ENCODE assay signal across 8 cellular contexts in the genomic region with DNA sequence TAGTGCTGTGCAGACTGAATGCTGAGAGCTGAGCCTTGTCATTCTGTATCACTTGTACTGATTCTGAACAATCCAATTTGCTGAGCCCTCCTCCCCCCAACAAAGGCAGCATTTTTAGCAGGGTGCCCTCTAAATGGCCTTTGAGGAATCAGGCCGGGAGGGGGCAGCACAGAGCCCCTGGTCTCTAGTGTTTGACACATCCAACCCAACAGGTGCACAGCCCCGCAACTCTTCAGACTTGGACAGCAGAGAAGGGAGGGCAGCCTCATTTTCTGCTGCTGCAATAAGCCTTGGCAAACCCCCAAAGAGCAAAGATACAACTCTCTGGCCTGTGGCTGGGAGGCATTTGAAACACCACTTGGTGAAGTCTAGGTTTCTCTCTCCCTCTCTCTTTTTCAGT. TPM values are rescaled to one million over a fixed set of nuclear protein-coding genes. Genes with fewer than 3 reads are reported as not detected.
A peak's percentile ranks its signal among the peaks of the same experiment; 100 is the strongest.
DNase-seq lines count a peak whose midpoint lies in the region; ATAC-seq, FAIRE-seq and TF ChIP-seq lines count a peak whose summit lies in the region.
"Had no signal": no experiment of that assay in that cellular context is flagged by ENCODE, and none has a peak within 500 bp of the region (broad histone marks: within the 10 kb centered on the region; RNA-seq: fewer than 3 reads in every experiment).

No MANE protein-coding gene starts in this region.

- ATAC-seq in HG02852 (IDR thresholded peaks at IDR 0.05; ENCODE audit: unreplicated experiment) (peak; percentile 70), left lobe of liver (peak; percentile 89)

- no peak for TF ChIP-seq POLR2A in H54 (IDR thresholded peaks at IDR 0.05; ENCODE audit: low read depth, low read length)

- FAIRE-seq in H54 (lab: Jason Lieb, UNC), result no peak

- TF ChIP-seq CTCF in GM12865 (IDR thresholded peaks at IDR 0.05; ENCODE audit: insufficient read depth, low read depth, low read length, missing control alignments) (peak; percentile 57), astrocyte of the spinal cord (IDR thresholded peaks at IDR 0.05; ENCODE audit: low read depth, low read length) (peak; percentile 53)

- in situ Hi-C loops in astrocyte of the spinal cord (cut with HindIII; ENCODE audit: low sequenced_read_pairs), result no loop called here

- DNase-seq in GM12865 (ENCODE audit: low read depth) (peak; percentile 53), SK-N-DZ (ENCODE audit: low spot score) (peak; percentile 8), astrocyte of the spinal cord (ENCODE audit: low read depth, low spot score) (no peak), left lobe of liver (ENCODE audit: low spot score) (peak; percentile 55), H54 (ENCODE audit: insufficient read length, low spot score) (no peak)
- peak; percentile 23 for DNase-seq in stimulated activated CD8-positive, alpha-beta memory T cell treated with anti-CD3 and anti-CD28 coated beads, Interleukin-4, amount 100 ng/mL, for 24 hours (ENCODE audit: low read depth)

- H3K4me3 ChIP-seq in GM12865 (ENCODE audit: low read depth, low read length) (no peak overlapping the region), astrocyte of the spinal cord (ENCODE audit: low read depth, low read length) (no peak overlapping the region)

RNA-seq across cellular contexts. Expression of gene ATP1B4, which starts 3.4 kb away (rescaled TPM):
- not detected in 2 replicates for polyA plus RNA-seq in SK-N-DZ (2014; cell fraction: cytosol; rRNA removed)
- polyA plus RNA-seq in SK-N-DZ (2014; cell fraction: nucleus; rRNA removed), result not detected in 2 replicates
- not detected for total RNA-seq in left lobe of liver
- total RNA-seq: activated CD8-positive, alpha-beta memory T cell treated with anti-CD3 and anti-CD28 coated beads for 36 hours had no signal

RNA-seq across cellular contexts. Expression of gene TMEM255A, which starts 54.1 kb away (rescaled TPM):
- polyA plus RNA-seq in SK-N-DZ (2014; cell fraction: cytosol; rRNA removed), result 5.1 and 7.9 TPM in 2 replicates
- 4.1 and 9.3 TPM in 2 replicates for polyA plus RNA-seq in SK-N-DZ (2014; cell fraction: nucleus; rRNA removed)
- total RNA-seq in left lobe of liver, result 0.05 TPM
- total RNA-seq: activated CD8-positive, alpha-beta memory T cell treated with anti-CD3 and anti-CD28 coated beads for 36 hours had no signal

Comparison
In these comparisons a context has a peak if more than half of its experiments do, and no peak if none do; other contexts are left out.
1. DNase-seq: peak in GM12865 (single experiment), SK-N-DZ (single experiment), left lobe of liver (single experiment) and stimulated activated CD8-positive, alpha-beta memory T cell treated with anti-CD3 and anti-CD28 coated beads, Interleukin-4, amount 100 ng/mL, for 24 hours (single experiment); none in astrocyte of the spinal cord (single experiment) and H54 (single experiment).